In genomic region chr13:24512208-24513068, GRCh38 we compare ENCODE assay signal across 8 cellular contexts.
DNase-seq lines count a peak whose midpoint lies in the region; ATAC-seq lines count a peak whose summit lies in the region.

Gene PARP4, minus strand, starts transcription at chr13:24512778. Its CDS starts 9,002 bp downstream, at chr13:24503776.

- H3K27me3 ChIP-seq in layer of hippocampus (ENCODE audit: control insufficient read depth, insufficient read depth, low read length): no peaks in the 10 kb centered on the region

- H3K27ac ChIP-seq in cingulate gyrus (ENCODE audit: low read depth, low read length) (peak within 1 kb of the TSS; percentile 47), layer of hippocampus (ENCODE audit: low read depth, low read length) (peak within 1 kb of the TSS; percentile 75)

- peak; percentile 81 for ATAC-seq in GM18868 (IDR thresholded peaks at IDR 0.05; ENCODE audit: unreplicated experiment)
- ATAC-seq in HG03097 (IDR thresholded peaks at IDR 0.05; ENCODE audit: low FRiP score, unreplicated experiment): peak; percentile 86

- DNase-seq in AG08395 (ENCODE audit: low spot score) (peak; percentile 86), NCI-H446 treated with DMSO at 0.1 percent for 48 hours (lab: John Stamatoyannopoulos, UW) (peak; percentile 45)
- DNase-seq in activated CD4-positive, alpha-beta T cell treated with anti-CD3 and anti-CD28 coated beads for 24 hours (ENCODE audit: low read depth in 2 of 2): peak; percentile 39 to 49
- peak; percentile 62 for DNase-seq in stimulated activated CD4-positive, alpha-beta T cell treated with anti-CD3 and anti-CD28 coated beads, Interleukin-1b, Interleukin-23, amount 100 ng/mL, for 48 hours

Comparison
In these comparisons a context has a peak if more than half of its experiments do, and no peak if none do; other contexts are left out.
1. Peak in every context shown above with its lines: DNase-seq, ATAC-seq and H3K27ac ChIP-seq.